27 cellular contexts compared by ENCODE assay signal in genomic region chr4:63106600-63106999, GRCh38.
DNase-seq lines count a peak whose midpoint lies in the region; ATAC-seq, FAIRE-seq and TF ChIP-seq lines count a peak whose summit lies in the region.
"Had no signal": no experiment of that assay in that cellular context is flagged by ENCODE, and none has a peak within 500 bp of the region (broad histone marks: within the 10 kb centered on the region; RNA-seq: fewer than 3 reads in every experiment).

No MANE protein-coding gene starts in this region.

- H3K9me2 ChIP-seq in Loucy (replicated peaks; ENCODE audit: low read depth, low read length) = no peaks in the 10 kb centered on the region

- no peak overlapping the region for H2AFZ ChIP-seq in HepG2 (ENCODE audit: low read length)
- H2AFZ ChIP-seq in Loucy (ENCODE audit: low read length) = peak overlapping the region; percentile 78; the same call in 1 of the 2 replicates
- no peak overlapping the region; the same call in 1 of the 2 replicates for H2AFZ ChIP-seq in H1 (ENCODE audit: low read length)

- H2BK120ac ChIP-seq in H1 (replicated peaks; ENCODE audit: low read depth, low read length) = no peak overlapping the region

- H3K36me3 Mint-ChIP-seq in T-cell = no peaks in the 10 kb centered on the region
- H3K36me3 Mint-ChIP-seq: CD14-positive monocyte; CD4-positive, alpha-beta memory T cell; CD4-positive, CD25-positive, alpha-beta regulatory T cell; CD8-positive, alpha-beta memory T cell had no signal

- H3K4ac ChIP-seq in H1 (replicated peaks; ENCODE audit: insufficient read length, low read depth, low read length) = no peak overlapping the region

- no peak overlapping the region for H2BK20ac ChIP-seq in H1 (ENCODE audit: low read length)

- no peak overlapping the region for H2BK15ac ChIP-seq in H1 (ENCODE audit: low read length)

- CTCF ChIA-PET in HepG2 (lab: Yijun Ruan, JAX; ENCODE audit: low intra/inter-chr PET ratio, low total read pairs) (no interaction called here), H1 (lab: Charles Lee; ENCODE audit: partially characterized antibody) (interaction anchor here (1.0 kb wide), 1 partner anchor 31 kb away, joined by 3 read pairs; no protein-coding TSS in a partner anchor), T-cell (lab: Charles Lee) (no interaction called here)

- DNase-seq in HepG2 (ENCODE audit: low spot score) (no peak), right lobe of liver (no peak), H1 (ENCODE audit: low read depth in 1 of 2, low spot score in 2 of 2) (no peak), WERI-Rb-1 (no peak), T-cell (no peak), tibial nerve (ENCODE audit: low spot score in 2 of 2) (no peak)
- DNase-seq: ACHN; BE2C; C1 segment of cervical spinal cord; CD4-positive, alpha-beta memory T cell; CD4-positive, CD25-positive, alpha-beta regulatory T cell; CD8-positive, alpha-beta memory T cell; COR-L47; DMS 273 treated with DMSO at 0.1 percent for 48 hours; DMS153; DMS53; DMS79; DND-41; EL; GDM1 had no signal

- H3F3A ChIP-seq in Loucy (ENCODE audit: low read depth) = no peaks in the 10 kb centered on the region

- H3K14ac ChIP-seq in H1 (ENCODE audit: insufficient read length) = no peak overlapping the region

- H3K9ac ChIP-seq in HepG2 (ENCODE audit: insufficient read depth, low read depth, low read length) (no peak overlapping the region), Loucy (ENCODE audit: low read depth, low read length, poor library complexity, severe bottlenecking) (no peak overlapping the region), H1 (replicated peaks in 1 of 4; ENCODE audit: extremely low read depth in 1 of 4, low read depth in 3 of 4, low read length in 3 of 4) (no peak overlapping the region)
- H3K9ac ChIP-seq: BLaER1 had no signal

- no peaks in the 10 kb centered on the region for H3K27me3 Mint-ChIP-seq in T-cell
- H3K27me3 Mint-ChIP-seq: CD4-positive, alpha-beta memory T cell; CD4-positive, CD25-positive, alpha-beta regulatory T cell had no signal

- H3K56ac ChIP-seq in H1 (replicated peaks; ENCODE audit: insufficient read length, low read depth, low read length) = no peak overlapping the region

- no peak overlapping the region for H2AK5ac ChIP-seq in H1 (ENCODE audit: low read depth, low read length)

- H3K79me1 ChIP-seq in H1 (ENCODE audit: low read depth, low read length) = no peaks in the 10 kb centered on the region

- no peak overlapping the region for H4K5ac ChIP-seq in H1 (ENCODE audit: insufficient read length, low read depth, low read length)

- BruUV-seq in HepG2 (replicated peaks; lab: Mats Ljungman, UMichigan) = no TSS peak

- H3K9me3 ChIP-seq in HepG2 (ENCODE audit: low read length) (peaks cover 36% of the 10 kb centered on the region), right lobe of liver (no peaks in the 10 kb centered on the region), Loucy (ENCODE audit: insufficient read depth, low read depth, low read length) (no peaks in the 10 kb centered on the region), H1 (ENCODE audit: insufficient read depth in 2 of 2, low read depth in 1 of 2, low read length in 1 of 2) (no peaks in the 10 kb centered on the region), WERI-Rb-1 (ENCODE audit: severe bottlenecking) (no peaks in the 10 kb centered on the region), tibial nerve (peaks cover 0 to 14% (median 0%) of the 10 kb centered on the region in 4 donors)
- H3K9me3 ChIP-seq: BLaER1 had no signal

- no peak overlapping the region for H2BK5ac ChIP-seq in H1 (ENCODE audit: low read depth, low read length)

- no peak for TF ChIP-seq CTCF in HepG2 (CRISPR knock-in tag; IDR thresholded peaks at IDR 0.05)
- no peak for TF ChIP-seq CTCF in right lobe of liver (IDR thresholded peaks at IDR 0.05)
- TF ChIP-seq CTCF in Loucy (conservative IDR thresholded peaks at IDR 0.05; ENCODE audit: low read length) = no peak
- TF ChIP-seq CTCF in H1 (IDR thresholded peaks at IDR 0.05; ENCODE audit: control extremely low read depth in 1 of 3, insufficient read depth in 1 of 3, low read depth in 1 of 3, low read length in 3 of 3) = no peak
- no peak for TF ChIP-seq CTCF in WERI-Rb-1 (IDR thresholded peaks at IDR 0.05; ENCODE audit: low read depth, low read length)
- no peak for TF ChIP-seq CTCF in tibial nerve (IDR thresholded peaks at IDR 0.05)

- no peak overlapping the region for H3K23ac ChIP-seq in H1 (ENCODE audit: insufficient read length)

- H3K4me1 ChIP-seq in HepG2 (ENCODE audit: insufficient read depth, low read length) (no peaks in the 10 kb centered on the region), right lobe of liver (no peaks in the 10 kb centered on the region), Loucy (ENCODE audit: insufficient read depth, low read length, poor library complexity, severe bottlenecking) (peaks cover 9% of the 10 kb centered on the region), H1 (replicated peaks in 1 of 4; ENCODE audit: control insufficient read depth in 3 of 4, insufficient read depth in 4 of 4, low read length in 3 of 4) (peaks cover 0 to 6% (median 0%) of the 10 kb centered on the region in 4 experiments; a peak in 2 of 7 replicates), tibial nerve (no peaks in the 10 kb centered on the region)
- H3K4me1 ChIP-seq: BE2C, BLaER1 had no signal

- H3K79me2 ChIP-seq in HepG2 (ENCODE audit: insufficient read depth, low read length) (no peaks in the 10 kb centered on the region), Loucy (ENCODE audit: insufficient read depth, low read length) (no peaks in the 10 kb centered on the region), H1 (ENCODE audit: control insufficient read depth in 1 of 2, insufficient read depth in 2 of 2, low read length in 2 of 2) (no peaks in the 10 kb centered on the region)

- TF ChIP-seq POLR2A in HepG2 (IDR thresholded peaks at IDR 0.05; ENCODE audit: insufficient read depth in 1 of 2, low read depth in 2 of 2, low read length in 2 of 2) (no peak), right lobe of liver (IDR thresholded peaks at IDR 0.05) (no peak), H1 (IDR thresholded peaks at IDR 0.05; ENCODE audit: control extremely low read depth in 1 of 2, low read depth in 2 of 2, low read length in 2 of 2) (no peak), tibial nerve (IDR thresholded peaks at IDR 0.05) (no peak)

- H4K91ac ChIP-seq in H1 (replicated peaks; ENCODE audit: insufficient read length, low read length) = no peak overlapping the region

- no peak overlapping the region for H3K27ac Mint-ChIP-seq in T-cell
- H3K27ac Mint-ChIP-seq: CD14-positive monocyte; CD4-positive, alpha-beta memory T cell; CD4-positive, CD25-positive, alpha-beta regulatory T cell had no signal

- H3K36me3 ChIP-seq in HepG2 (replicated peaks in 1 of 2; ENCODE audit: control insufficient read depth in 1 of 2, insufficient read depth in 2 of 2, low read length in 2 of 2) = no peaks in the 10 kb centered on the region
- no peaks in the 10 kb centered on the region for H3K36me3 ChIP-seq in right lobe of liver
- H3K36me3 ChIP-seq in Loucy (ENCODE audit: insufficient read depth, low read length) = no peaks in the 10 kb centered on the region
- no peaks in the 10 kb centered on the region for H3K36me3 ChIP-seq in H1 (ENCODE audit: control insufficient read depth in 2 of 4, insufficient read depth in 4 of 4, low read length in 3 of 4)
- no peaks in the 10 kb centered on the region for H3K36me3 ChIP-seq in WERI-Rb-1
- no peaks in the 10 kb centered on the region for H3K36me3 ChIP-seq in tibial nerve
- H3K36me3 ChIP-seq: BE2C, BLaER1 had no signal

- H3K27me3 ChIP-seq in HepG2 (ENCODE audit: control insufficient read depth in 1 of 2, insufficient read depth in 2 of 2, low read length in 2 of 2) = no peaks in the 10 kb centered on the region
- H3K27me3 ChIP-seq in right lobe of liver = no peaks in the 10 kb centered on the region
- no peaks in the 10 kb centered on the region for H3K27me3 ChIP-seq in Loucy (ENCODE audit: insufficient read depth, low read length, poor library complexity, severe bottlenecking)
- no peaks in the 10 kb centered on the region for H3K27me3 ChIP-seq in H1 (replicated peaks in 1 of 4; ENCODE audit: control insufficient read depth in 3 of 4, extremely low read depth in 1 of 4, insufficient read depth in 3 of 4, low read length in 3 of 4)
- H3K27me3 ChIP-seq in WERI-Rb-1 (ENCODE audit: insufficient read depth, low read depth, severe bottlenecking) = no peaks in the 10 kb centered on the region
- no peaks in the 10 kb centered on the region for H3K27me3 ChIP-seq in tibial nerve
- H3K27me3 ChIP-seq: BE2C, BLaER1 had no signal

- TF ChIP-seq EP300 in HepG2 (IDR thresholded peaks at IDR 0.05; ENCODE audit: low read depth in 2 of 2, low read length in 2 of 2) = no peak
- TF ChIP-seq EP300 in HepG2 (CRISPR knock-in tag; IDR thresholded peaks at IDR 0.05; ENCODE audit: borderline replicate concordance) = no peak
- no peak for TF ChIP-seq EP300 in H1 (IDR thresholded peaks at IDR 0.05; ENCODE audit: borderline replicate concordance in 1 of 2, low read depth in 2 of 2, low read length in 2 of 2)
- TF ChIP-seq EP300 in tibial nerve (IDR thresholded peaks at IDR 0.05) = no peak

- H3K27ac ChIP-seq in HepG2 (ENCODE audit: extremely low read length, insufficient read depth, low read length) (no peak overlapping the region), right lobe of liver (no peak overlapping the region), H1 (ENCODE audit: low read depth, low read length) (no peak overlapping the region), WERI-Rb-1 (no peak overlapping the region), tibial nerve (no peak overlapping the region)
- H3K27ac ChIP-seq: 22Rv1, BLaER1 had no signal

- H2BK12ac ChIP-seq in H1 (ENCODE audit: low read depth, low read length) = no peak overlapping the region

- ATAC-seq in HepG2 (no peak), right lobe of liver (no peak), T-cell (replicated peaks in 1 of 4) (no peak)
- ATAC-seq: GM12878 had no signal

- intact Hi-C loops in HepG2 (cut with micrococcal nuclease; ENCODE audit: unreplicated experiment) (no loop called here), right lobe of liver (cut with DNase I) (no loop called here)

- H3K18ac ChIP-seq in H1 (ENCODE audit: extremely low read depth, low read length) = no peak overlapping the region

- 0% methylated on average over 3 of the region's 3 CpGs for WGBS in HepG2 (ENCODE audit: low lambda C conversion rate)
- WGBS in right lobe of liver (ENCODE audit: insufficient coverage, low coverage, low lambda C conversion rate, missing lambda C conversion rate) = 49% methylated on average over 3 of the region's 3 CpGs
- 94% methylated on average over 3 of the region's 3 CpGs; no CpG with 5 or more reads in 1 of the 2 experiments for WGBS in H1 (ENCODE audit: extremely low coverage in 1 of 2, insufficient coverage in 1 of 2, insufficient read length in 1 of 2, insufficient replicate concordance in 2 of 2, low coverage in 1 of 2, low lambda C conversion rate in 2 of 2, missing lambda C conversion rate in 1 of 2), 2 experiments
- 70 to 86% methylated on average over 3 of the region's 3 CpGs for WGBS in tibial nerve, 2 donors

- FAIRE-seq in HepG2 (lab: Jason Lieb, UNC) (no peak), H1 (lab: Jason Lieb, UNC) (no peak)
- FAIRE-seq: GM12878, GM12892, GM18507 had no signal

- no peaks in the 10 kb centered on the region for H4K20me1 ChIP-seq in HepG2 (ENCODE audit: insufficient read depth, low read length)
- H4K20me1 ChIP-seq in Loucy (ENCODE audit: insufficient read depth, low read length, poor library complexity, severe bottlenecking) = no peaks in the 10 kb centered on the region
- H4K20me1 ChIP-seq in H1 (replicated peaks in 1 of 2; ENCODE audit: control insufficient read depth in 1 of 2, insufficient read depth in 2 of 2, low read length in 2 of 2) = no peaks in the 10 kb centered on the region
- H4K20me1 ChIP-seq: BLaER1 had no signal

- POLR2A ChIA-PET in HepG2 (lab: Yijun Ruan, JAX) = no interaction called here
- POLR2A ChIA-PET in H1 (lab: Charles Lee; ENCODE audit: partially characterized antibody) = no interaction called here
- POLR2A ChIA-PET in T-cell (lab: Charles Lee) = no interaction called here

- H3K4me1 Mint-ChIP-seq in T-cell = no peaks in the 10 kb centered on the region
- H3K4me1 Mint-ChIP-seq: CD14-positive monocyte; CD4-positive, alpha-beta memory T cell; CD4-positive, CD25-positive, alpha-beta regulatory T cell; CD8-positive, alpha-beta memory T cell had no signal

- TF ChIP-seq RAD21 in HepG2 (CRISPR knock-in tag; IDR thresholded peaks at IDR 0.05) (no peak), H1 (IDR thresholded peaks at IDR 0.05 in 1 of 2, conservative IDR thresholded peaks at IDR 0.05 in 1 of 2; ENCODE audit: low read depth in 2 of 2, low read length in 2 of 2) (no peak)

- H3K4me3 Mint-ChIP-seq in T-cell = no peak overlapping the region
- H3K4me3 Mint-ChIP-seq: CD14-positive monocyte; CD4-positive, alpha-beta memory T cell; CD4-positive, CD25-positive, alpha-beta regulatory T cell; CD8-positive, alpha-beta memory T cell had no signal

- H4K8ac ChIP-seq in H1 (ENCODE audit: extremely low read depth, insufficient read depth, low read length) = no peak overlapping the region

- H3K4me3 ChIP-seq in HepG2 (replicated peaks in 1 of 3; ENCODE audit: insufficient read depth in 1 of 3, low read depth in 2 of 3, low read length in 3 of 3) (no peak overlapping the region), right lobe of liver (no peak overlapping the region), Loucy (ENCODE audit: low read length, poor library complexity, severe bottlenecking) (no peak overlapping the region), H1 (ENCODE audit: extremely low read depth in 1 of 4, insufficient read depth in 2 of 4, low read depth in 3 of 4, low read length in 4 of 4) (no peak overlapping the region), WERI-Rb-1 (ENCODE audit: low read depth, low read length) (no peak overlapping the region), tibial nerve (no peak overlapping the region)
- H3K4me3 ChIP-seq: BLaER1, GM12878 had no signal

- in situ Hi-C loops in HepG2 (cut with HindIII; ENCODE audit: extremely low pct_ligation_motif_present, low pct_unique_long_range_greater_than_20kb) = no loop called here

- H3K9me3 Mint-ChIP-seq in T-cell = peaks cover 13 to 27% (median 27%) of the 10 kb centered on the region in 3 donors

- H3K4me2 ChIP-seq in HepG2 (ENCODE audit: low read depth, low read length) = no peak overlapping the region
- no peak overlapping the region for H3K4me2 ChIP-seq in Loucy (ENCODE audit: low read depth, low read length, poor library complexity, severe bottlenecking)
- H3K4me2 ChIP-seq in H1 (ENCODE audit: insufficient read depth in 1 of 2, low read depth in 2 of 2, low read length in 2 of 2) = no peak overlapping the region
- H3K4me2 ChIP-seq: BLaER1 had no signal

- H3K23me2 ChIP-seq in H1 (ENCODE audit: low read depth, low read length) = no peaks in the 10 kb centered on the region

Comparison
In these comparisons a context has a peak if more than half of its experiments do, and no peak if none do; other contexts are left out.
1. Of the 41 proteins assayed by ChIP-seq in both HepG2 and H1: peak only in HepG2: none; only in H1: none; in both: MAFK; in neither: 40.